8 cellular contexts compared by ENCODE assay signal in genomic region chr21:37435120-37435519, GRCh38.
DNase-seq lines count a peak whose midpoint lies in the region; ATAC-seq, FAIRE-seq and TF ChIP-seq lines count a peak whose summit lies in the region.

No MANE protein-coding gene starts in this region.

- TF ChIP-seq RAD21 in A549 (conservative IDR thresholded peaks at IDR 0.05 in 1 of 2, IDR thresholded peaks at IDR 0.05 in 1 of 2), result no peak

- H3K4me3 ChIP-seq in A549 (no peak overlapping the region), GM23248 (peak overlapping the region; percentile 12; the same call in 1 of the 2 replicates), fibroblast of pulmonary artery (replicated peaks; ENCODE audit: low read depth, low read length) (no peak overlapping the region), esophagus muscularis mucosa (peak overlapping the region in 1 of 4 donors; percentile 7)

- DNase-seq in A549 (ENCODE audit: low read depth in 1 of 2, low spot score in 1 of 2), result peak in 1 of 2 experiments; percentile 38
- peak; percentile 85 for DNase-seq in GM23248
- DNase-seq in NCI-H446 treated with DMSO at 0.1 percent for 48 hours (lab: John Stamatoyannopoulos, UW), result peak; percentile 50
- peak; percentile 68 for DNase-seq in activated CD8-positive, alpha-beta T cell treated with anti-CD3 and anti-CD28 coated beads, Interleukin-2, amount 10 ng/mL, durations not matched to agents 7 days and 5 days
- peak; percentile 94 for DNase-seq in fibroblast of pulmonary artery (ENCODE audit: low read depth)
- DNase-seq in natural killer cell, result peak; percentile 48
- no peak for DNase-seq in esophagus muscularis mucosa (ENCODE audit: extremely low spot score)

- TF ChIP-seq EP300 in A549 (IDR thresholded peaks at IDR 0.05) (no peak), esophagus muscularis mucosa (IDR thresholded peaks at IDR 0.05) (no peak)

- no peak for TF ChIP-seq POLR2A in A549 (IDR thresholded peaks at IDR 0.05; ENCODE audit: low read length)
- TF ChIP-seq POLR2A in esophagus muscularis mucosa (IDR thresholded peaks at IDR 0.05; ENCODE audit: low read depth), result no peak

- H3K4me2 ChIP-seq in A549 (no peak overlapping the region), GM23248 (ENCODE audit: unreplicated experiment) (peak overlapping the region; percentile 26)

- no peak overlapping the region for H3K4me3 Mint-ChIP-seq in activated CD8-positive, alpha-beta T cell treated with anti-CD3 and anti-CD28 coated beads, Interleukin-2, amount 10 ng/mL, durations not matched to agents 7 days and 5 days
- no peak overlapping the region for H3K4me3 Mint-ChIP-seq in natural killer cell

- H3K9me2 ChIP-seq in GM23248 (ENCODE audit: insufficient read depth), result no peaks in the 10 kb centered on the region

- no peaks in the 10 kb centered on the region for H3K9me3 Mint-ChIP-seq in activated CD8-positive, alpha-beta T cell treated with anti-CD3 and anti-CD28 coated beads, Interleukin-2, amount 10 ng/mL, durations not matched to agents 7 days and 5 days (ENCODE audit: insufficient read depth)
- no peaks in the 10 kb centered on the region for H3K9me3 Mint-ChIP-seq in natural killer cell

- H3K36me3 ChIP-seq in GM23248 (ENCODE audit: low read depth) (peaks cover 4% of the 10 kb centered on the region; the same call in 1 of the 2 replicates), esophagus muscularis mucosa (peaks cover 0 to 6% (median 0%) of the 10 kb centered on the region in 4 donors)

- peaks cover 42% of the 10 kb centered on the region for H3K4me1 Mint-ChIP-seq in activated CD8-positive, alpha-beta T cell treated with anti-CD3 and anti-CD28 coated beads, Interleukin-2, amount 10 ng/mL, durations not matched to agents 7 days and 5 days (ENCODE audit: low read depth)
- H3K4me1 Mint-ChIP-seq in natural killer cell, result peaks cover 35 to 53% of the 10 kb centered on the region in 2 donors

- no peak overlapping the region for H2AFZ ChIP-seq in GM23248

- H3K9me3 ChIP-seq in A549 (no peaks in the 10 kb centered on the region), GM23248 (ENCODE audit: low read depth) (no peaks in the 10 kb centered on the region), esophagus muscularis mucosa (no peaks in the 10 kb centered on the region)

- POLR2A ChIA-PET in A549 (lab: Yijun Ruan, JAX), result no interaction called here
- POLR2A ChIA-PET in activated CD8-positive, alpha-beta T cell treated with anti-CD3 and anti-CD28 coated beads, Interleukin-2, amount 10 ng/mL, durations not matched to agents 7 days and 5 days (lab: Charles Lee), result no interaction called here

- no peak for TF ChIP-seq CTCF in A549 (IDR thresholded peaks at IDR 0.05)
- no peak for TF ChIP-seq CTCF in fibroblast of pulmonary artery (IDR thresholded peaks at IDR 0.05; ENCODE audit: low read length, missing control alignments)
- no peak for TF ChIP-seq CTCF in natural killer cell (IDR thresholded peaks at IDR 0.05)
- no peak for TF ChIP-seq CTCF in esophagus muscularis mucosa (IDR thresholded peaks at IDR 0.05)

- no peak overlapping the region for H3K27ac Mint-ChIP-seq in activated CD8-positive, alpha-beta T cell treated with anti-CD3 and anti-CD28 coated beads, Interleukin-2, amount 10 ng/mL, durations not matched to agents 7 days and 5 days
- no peak overlapping the region for H3K27ac Mint-ChIP-seq in natural killer cell

- no peak overlapping the region for H3K9ac ChIP-seq in GM23248

- ATAC-seq in A549, result peak in 1 of 2 experiments; percentile 61; a peak in 3 of 6 replicates
- peak; percentile 99 for ATAC-seq in activated CD8-positive, alpha-beta T cell treated with anti-CD3 and anti-CD28 coated beads, Interleukin-2, amount 10 ng/mL, durations not matched to agents 7 days and 5 days
- ATAC-seq in natural killer cell, result peak; percentile 97 to 98 (median 98)
- ATAC-seq in GM21526 (IDR thresholded peaks at IDR 0.05; ENCODE audit: low FRiP score, unreplicated experiment), result no peak

- peaks cover 100% of the 10 kb centered on the region for H3K79me2 ChIP-seq in GM23248 (ENCODE audit: insufficient read depth)

- CTCF ChIA-PET in A549 (lab: Yijun Ruan, JAX), result interaction anchor here (1.3 kb wide), 1 partner anchor 26 kb away, joined by 3 read pairs; no protein-coding TSS in a partner anchor
- CTCF ChIA-PET in activated CD8-positive, alpha-beta T cell treated with anti-CD3 and anti-CD28 coated beads, Interleukin-2, amount 10 ng/mL, durations not matched to agents 7 days and 5 days (lab: Charles Lee), result interaction anchor here (0.9 to 1.3 kb wide), 5 partner anchors 28 to 268 kb away, joined by 3 to 5 read pairs (median 3); no protein-coding TSS in a partner anchor

- peaks cover 38% of the 10 kb centered on the region for H3F3A ChIP-seq in GM23248 (ENCODE audit: insufficient read depth)

- H3K36me3 Mint-ChIP-seq in activated CD8-positive, alpha-beta T cell treated with anti-CD3 and anti-CD28 coated beads, Interleukin-2, amount 10 ng/mL, durations not matched to agents 7 days and 5 days (ENCODE audit: low read depth), result peaks cover 35% of the 10 kb centered on the region
- H3K36me3 Mint-ChIP-seq in natural killer cell, result no peaks in the 10 kb centered on the region

- intact Hi-C loops in natural killer cell (cut with micrococcal nuclease), result loop anchor here (2.0 kb wide), 2 partner anchors 26 to 64 kb away; no protein-coding TSS in a partner anchor
- intact Hi-C loops in esophagus muscularis mucosa (cut with DNase I), result no loop called here

- H3K4me1 ChIP-seq in A549, result peaks cover 6% of the 10 kb centered on the region; the same call in 1 of the 3 replicates
- peaks cover 35% of the 10 kb centered on the region for H3K4me1 ChIP-seq in GM23248 (ENCODE audit: insufficient read depth)
- peaks cover 47 to 84% (median 72%) of the 10 kb centered on the region in 4 donors for H3K4me1 ChIP-seq in esophagus muscularis mucosa

- 91% methylated on average over 6 of the region's 6 CpGs for WGBS in A549 (ENCODE audit: missing lambda C conversion rate)
- 11 to 16% methylated on average over 6 of the region's 6 CpGs for WGBS in GM23248 (ENCODE audit: low coverage in 1 of 2, low lambda C conversion rate in 2 of 2, missing lambda C conversion rate in 2 of 2), 2 experiments
- WGBS in esophagus muscularis mucosa, result 15% methylated on average over 6 of the region's 6 CpGs

- in situ Hi-C loops in GM23248 (cut with MboI), result no loop called here

- peaks cover 24% of the 10 kb centered on the region; the same call in 1 of the 2 replicates for H4K20me1 ChIP-seq in GM23248 (ENCODE audit: insufficient read depth)

- no peak for FAIRE-seq in A549 (lab: Jason Lieb, UNC)

- no peaks in the 10 kb centered on the region for H3K27me3 ChIP-seq in GM23248 (replicated peaks; ENCODE audit: insufficient read depth)
- no peaks in the 10 kb centered on the region for H3K27me3 ChIP-seq in esophagus muscularis mucosa

- no peaks in the 10 kb centered on the region for H3K27me3 Mint-ChIP-seq in activated CD8-positive, alpha-beta T cell treated with anti-CD3 and anti-CD28 coated beads, Interleukin-2, amount 10 ng/mL, durations not matched to agents 7 days and 5 days (ENCODE audit: low read depth)
- H3K27me3 Mint-ChIP-seq in natural killer cell (ENCODE audit: low read depth in 2 of 2), result no peaks in the 10 kb centered on the region

- H3K27ac ChIP-seq in A549, result no peak overlapping the region
- peak overlapping the region; percentile 25; the same call in 1 of the 2 replicates for H3K27ac ChIP-seq in GM23248
- H3K27ac ChIP-seq in esophagus muscularis mucosa (replicated peaks in 1 of 4), result no peak overlapping the region

TF ChIP-seq in A549, 52 proteins besides CTCF, POLR2A, EP300 and RAD21:
- TF ChIP-seq RFX5 (IDR thresholded peaks at IDR 0.05), result peak; percentile 93
- TF ChIP-seq HMGXB4 (CRISPR knock-in tag; IDR thresholded peaks at IDR 0.05; ENCODE audit: borderline replicate concordance), result no peak
